Comparison of ENCODE assay signal across 1 cellular context in genomic region chr6:38354905-38355304, GRCh38.
A peak's percentile ranks its signal among the peaks of the same experiment; 100 is the strongest.
TF ChIP-seq lines count a peak whose summit lies in the region.

No MANE protein-coding gene starts in this region.

TF ChIP-seq in GM12878, 131 proteins besides CTCF, POLR2A, EP300 and RAD21 (continued from another document):
- TF ChIP-seq HDAC6 (IDR thresholded peaks at IDR 0.05; ENCODE audit: unreplicated experiment) (no peak), ZNF622 (IDR thresholded peaks at IDR 0.05) (no peak), MYB (IDR thresholded peaks at IDR 0.05; ENCODE audit: borderline replicate concordance, low read depth, low read length) (no peak), IRF4 (IDR thresholded peaks at IDR 0.05; ENCODE audit: low read depth, low read length) (peak; percentile 68; the same call in 1 of the 2 replicates), ZNF217 (IDR thresholded peaks at IDR 0.05) (no peak), HDGF (IDR thresholded peaks at IDR 0.05) (no peak), MTA3 (IDR thresholded peaks at IDR 0.05; ENCODE audit: borderline replicate concordance, low read length) (0 out of 2 replicates have a peak, but pooled peaks have one; percentile 31), ATF2 (IDR thresholded peaks at IDR 0.05; ENCODE audit: low read length) (peak; percentile 40; the same call in 1 of the 2 replicates), RUNX3 (IDR thresholded peaks at IDR 0.05; ENCODE audit: low read length) (peak; percentile 57), STAT1 (conservative IDR thresholded peaks at IDR 0.05) (no peak), GABPA (IDR thresholded peaks at IDR 0.05; ENCODE audit: low read depth) (no peak), YY1 (IDR thresholded peaks at IDR 0.05; ENCODE audit: low read depth, low read length) (no peak), KAT2A (conservative IDR thresholded peaks at IDR 0.05; ENCODE audit: control insufficient read depth, low read depth, low read length) (no peak), JUNB (IDR thresholded peaks at IDR 0.05) (peak; percentile 93), E2F8 (IDR thresholded peaks at IDR 0.05; ENCODE audit: low read depth, partially characterized antibody) (no peak), CHD2 (IDR thresholded peaks at IDR 0.05; ENCODE audit: borderline replicate concordance, low read depth, low read length) (no peak), MEF2A (IDR thresholded peaks at IDR 0.05; ENCODE audit: insufficient read depth, low read depth, low read length) (peak; percentile 39; the same call in 1 of the 2 replicates)
- TF ChIP-seq, protein P1, sequence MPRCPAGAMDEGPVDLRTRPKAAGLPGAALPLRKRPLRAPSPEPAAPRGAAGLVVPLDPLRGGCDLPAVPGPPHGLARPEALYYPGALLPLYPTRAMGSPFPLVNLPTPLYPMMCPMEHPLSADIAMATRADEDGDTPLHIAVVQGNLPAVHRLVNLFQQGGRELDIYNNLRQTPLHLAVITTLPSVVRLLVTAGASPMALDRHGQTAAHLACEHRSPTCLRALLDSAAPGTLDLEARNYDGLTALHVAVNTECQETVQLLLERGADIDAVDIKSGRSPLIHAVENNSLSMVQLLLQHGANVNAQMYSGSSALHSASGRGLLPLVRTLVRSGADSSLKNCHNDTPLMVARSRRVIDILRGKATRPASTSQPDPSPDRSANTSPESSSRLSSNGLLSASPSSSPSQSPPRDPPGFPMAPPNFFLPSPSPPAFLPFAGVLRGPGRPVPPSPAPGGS (IDR thresholded peaks at IDR 0.05; ENCODE audit: borderline replicate concordance, insufficient read depth, low read depth, low read length, poor library complexity, severe bottlenecking) = no peak
